19 cellular contexts compared by ENCODE assay signal in the genomic region with DNA sequence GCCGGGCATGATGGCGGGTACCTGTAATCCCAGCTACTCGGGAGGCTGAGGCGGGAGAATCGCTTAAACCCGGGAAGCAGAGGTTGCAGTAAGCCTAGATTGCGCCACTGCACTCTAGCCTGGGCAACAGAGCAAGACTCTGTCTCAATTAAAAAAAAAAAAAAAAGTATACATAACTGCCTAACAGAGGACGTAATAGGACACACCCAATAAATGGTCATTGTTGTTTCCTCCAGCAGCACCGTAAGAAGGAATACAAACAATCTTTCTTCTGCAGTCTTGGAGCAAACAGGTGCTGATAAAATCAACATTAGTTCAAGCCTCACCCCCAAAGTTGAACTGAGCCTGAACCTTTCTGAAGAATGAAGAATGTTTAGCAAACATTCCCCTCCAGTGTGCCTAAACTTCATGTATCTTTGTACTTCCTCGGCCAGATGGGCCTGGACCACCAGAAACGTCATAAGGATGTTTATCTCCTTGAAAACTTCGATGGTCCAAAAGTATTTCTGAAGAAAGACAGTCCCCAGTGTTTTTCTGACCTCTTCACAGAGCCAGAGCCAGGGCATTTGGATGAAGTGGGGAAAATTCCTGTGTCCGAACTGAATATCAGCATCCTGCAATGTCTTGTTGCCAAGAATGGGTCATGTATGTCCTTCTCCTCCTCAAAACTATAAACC.
"Had no signal": no experiment of that assay in that cellular context is flagged by ENCODE, and none has a peak within 500 bp of the region (broad histone marks: within the 10 kb centered on the region; RNA-seq: fewer than 3 reads in every experiment).

No MANE protein-coding gene starts in this region.

- H3K36me3 ChIP-seq: ascending aorta, neural progenitor cell, pancreas, spleen, thoracic aorta had no signal

- H2AFZ ChIP-seq: neural progenitor cell had no signal

- H3K27me3 ChIP-seq: ascending aorta, neural progenitor cell, pancreas, spleen had no signal

- H3K27ac ChIP-seq: ascending aorta, neural progenitor cell, pancreas, SK-N-MC, spleen, thoracic aorta had no signal

- H3K4me1 ChIP-seq: spleen had no signal

- H3K9me3 ChIP-seq: ascending aorta, pancreas, spleen, thoracic aorta had no signal

- H3K4me2 ChIP-seq: neural progenitor cell had no signal

- H3K4me3 ChIP-seq: ascending aorta, lung, neural progenitor cell, pancreas, SK-N-MC, spleen, thoracic aorta had no signal

- H3K9ac ChIP-seq: neural progenitor cell had no signal

- ATAC-seq: activated naive CD8-positive, alpha-beta T cell treated with anti-CD3 and anti-CD28 coated beads, Interleukin-2, amount 50 U/mL, for 24 hours; activated T-helper 17 cell treated with anti-CD3 and anti-CD28 coated beads, Interleukin-2, amount 50 U/mL, for 72 hours; stimulated activated naive CD8-positive, alpha-beta T cell treated with anti-CD3 and anti-CD28 coated beads, Interleukin-15, amount 100 ng/mL, for 72 hours; T-cell had no signal

- DNase-seq: activated CD4-positive, alpha-beta T cell treated with anti-CD3 and anti-CD28 coated beads, Interleukin-2, amount 50 U/mL, for 1 hour; activated naive CD4-positive, alpha-beta T cell treated with anti-CD3 and anti-CD28 coated beads for 36 hours; activated naive CD8-positive, alpha-beta T cell treated with anti-CD3 and anti-CD28 coated beads, Interleukin-2, amount 50 U/mL, for 24 hours; activated T-cell treated with anti-CD3 and anti-CD28 coated beads for 4 hours; erythroblast; kidney glomerular epithelial cell; midbrain; naive B cell; pancreas; spleen; stimulated activated naive CD8-positive, alpha-beta T cell treated with anti-CD3 and anti-CD28 coated beads, Interleukin-15, amount 100 ng/mL, for 72 hours; T-cell; T-helper 9 cell had no signal
